In the genomic region with DNA sequence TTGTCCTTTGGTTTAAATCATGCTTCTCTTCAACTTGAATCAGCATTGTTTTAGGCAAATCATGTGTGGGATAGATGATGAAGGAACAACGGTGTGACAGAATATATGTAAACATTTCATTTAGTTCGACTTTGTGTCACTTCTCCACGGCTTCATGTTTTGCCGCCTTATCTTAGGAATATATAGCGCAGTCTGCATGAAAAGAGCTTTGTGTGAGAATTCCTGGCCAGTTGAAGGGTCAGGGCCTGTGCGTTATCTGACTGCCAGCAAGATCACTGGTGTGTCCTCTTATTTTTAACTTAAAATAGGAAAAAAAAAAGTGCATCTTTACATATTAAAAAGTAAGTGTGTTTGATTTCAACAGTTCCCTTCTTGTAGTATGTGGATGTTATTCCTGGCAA, we compare ENCODE assay signal across 10 cellular contexts.
DNase-seq lines count a peak whose midpoint lies in the region; ATAC-seq and TF ChIP-seq lines count a peak whose summit lies in the region.
"Had no signal": no experiment of that assay in that cellular context is flagged by ENCODE, and none has a peak within 500 bp of the region (broad histone marks: within the 10 kb centered on the region; RNA-seq: fewer than 3 reads in every experiment).

No MANE protein-coding gene starts in this region.

- H3K9me3 Mint-ChIP-seq in activated CD4-positive, alpha-beta T cell treated with anti-CD3 and anti-CD28 coated beads for 36 hours (ENCODE audit: low read depth) = no peaks in the 10 kb centered on the region
- peaks cover 0 to 7% (median 0%) of the 10 kb centered on the region in 8 donors for H3K9me3 Mint-ChIP-seq in CD4-positive, alpha-beta memory T cell

- TF ChIP-seq EP300 in tibial nerve (IDR thresholded peaks at IDR 0.05) = no peak

- no peaks in the 10 kb centered on the region for H3K36me3 Mint-ChIP-seq in activated CD4-positive, alpha-beta T cell treated with anti-CD3 and anti-CD28 coated beads for 36 hours (ENCODE audit: low read depth)
- no peaks in the 10 kb centered on the region for H3K36me3 Mint-ChIP-seq in CD4-positive, alpha-beta memory T cell
- H3K36me3 Mint-ChIP-seq: CD4-positive, CD25-positive, alpha-beta regulatory T cell had no signal

- peaks cover 0 to 10% (median 0%) of the 10 kb centered on the region in 4 donors for H3K9me3 ChIP-seq in tibial nerve
- no peaks in the 10 kb centered on the region for H3K9me3 ChIP-seq in CD4-positive, alpha-beta memory T cell (ENCODE audit: control insufficient read depth in 1 of 2, low read length in 2 of 2)

- H3K27me3 ChIP-seq in tibial nerve = no peaks in the 10 kb centered on the region
- H3K27me3 ChIP-seq in CD4-positive, alpha-beta memory T cell (ENCODE audit: insufficient read depth, low read length) = no peaks in the 10 kb centered on the region

- peaks cover 20% of the 10 kb centered on the region for H3K4me1 Mint-ChIP-seq in activated CD4-positive, alpha-beta T cell treated with anti-CD3 and anti-CD28 coated beads for 36 hours
- peaks cover 0 to 2% (median under 1%) of the 10 kb centered on the region in 4 donors for H3K4me1 Mint-ChIP-seq in CD4-positive, alpha-beta memory T cell

- H3K4me3 ChIP-seq in tibial nerve = peak overlapping the region; percentile 28 to 52 (median 38)
- H3K4me3 ChIP-seq in CD4-positive, alpha-beta memory T cell (ENCODE audit: low read length in 2 of 2) = no peak overlapping the region

- CTCF ChIA-PET in activated CD4-positive, alpha-beta T cell treated with anti-CD3 and anti-CD28 coated beads for 36 hours (lab: Charles Lee) = no interaction called here
- CTCF ChIA-PET in CD4-positive, alpha-beta memory T cell (lab: Charles Lee; ENCODE audit: partially characterized antibody) = no interaction called here

- peaks cover 0 to 24% (median 0%) of the 10 kb centered on the region in 4 donors for H3K4me1 ChIP-seq in tibial nerve
- no peaks in the 10 kb centered on the region for H3K4me1 ChIP-seq in CD4-positive, alpha-beta memory T cell (ENCODE audit: insufficient read depth, low read length)

- 0 to 6% methylated on average over 6 of the region's 6 CpGs for WGBS in tibial nerve, 2 donors

- DNase-seq in activated CD4-positive, alpha-beta T cell treated with anti-CD3 and anti-CD28 coated beads for 36 hours = no peak
- DNase-seq in activated CD4-positive, alpha-beta T cell treated with anti-CD3 and anti-CD28 coated beads, Interleukin-2, amount 50 U/mL, for 1 hour = no peak
- DNase-seq in astrocyte of the hippocampus (ENCODE audit: low read depth, low spot score) (peak; percentile 59), left lobe of liver (ENCODE audit: low spot score) (no peak), tibial nerve (ENCODE audit: low spot score in 2 of 2) (peak in 1 of 2 donors; percentile 33), HuH-7.5 (ENCODE audit: low spot score) (no peak)
- no peak for DNase-seq in CD4-positive, alpha-beta memory T cell
- DNase-seq: CD4-positive, CD25-positive, alpha-beta regulatory T cell; effector CD8-positive, alpha-beta T cell had no signal

- peak overlapping the region; percentile 78 for H3K27ac Mint-ChIP-seq in activated CD4-positive, alpha-beta T cell treated with anti-CD3 and anti-CD28 coated beads for 36 hours
- H3K27ac Mint-ChIP-seq in CD4-positive, alpha-beta memory T cell = no peak overlapping the region
- H3K27ac Mint-ChIP-seq: CD4-positive, CD25-positive, alpha-beta regulatory T cell had no signal

- H3K27ac ChIP-seq in tibial nerve = peak overlapping the region; percentile 73 to 91 (median 88)
- H3K27ac ChIP-seq in CD4-positive, alpha-beta memory T cell (ENCODE audit: low read depth, low read length) = no peak overlapping the region

- no peak for TF ChIP-seq POLR2A in tibial nerve (IDR thresholded peaks at IDR 0.05)

- H3K4me3 Mint-ChIP-seq in activated CD4-positive, alpha-beta T cell treated with anti-CD3 and anti-CD28 coated beads for 36 hours = peak overlapping the region; percentile 59
- no peak overlapping the region for H3K4me3 Mint-ChIP-seq in CD4-positive, alpha-beta memory T cell

- ATAC-seq in activated CD4-positive, alpha-beta T cell treated with anti-CD3 and anti-CD28 coated beads for 36 hours = no peak
- ATAC-seq in left lobe of liver = peak; percentile 53
- no peak for ATAC-seq in HG03520 (IDR thresholded peaks at IDR 0.05; ENCODE audit: unreplicated experiment)

- intact Hi-C loops in activated CD4-positive, alpha-beta T cell treated with anti-CD3 and anti-CD28 coated beads for 36 hours (cut with DNase I, micrococcal nuclease) = loop anchor here (5.0 kb wide), 3 partner anchors 112 to 1813 kb away; a partner anchor contains a TSS
- intact Hi-C loops in CD4-positive, alpha-beta memory T cell (cut with micrococcal nuclease) = no loop called here

- TF ChIP-seq CTCF in tibial nerve (IDR thresholded peaks at IDR 0.05) = no peak

- no peaks in the 10 kb centered on the region for H3K36me3 ChIP-seq in tibial nerve
- no peaks in the 10 kb centered on the region for H3K36me3 ChIP-seq in CD4-positive, alpha-beta memory T cell (ENCODE audit: insufficient read depth, low read length)

- POLR2A ChIA-PET in activated CD4-positive, alpha-beta T cell treated with anti-CD3 and anti-CD28 coated beads for 36 hours (lab: Charles Lee) = no interaction called here
- POLR2A ChIA-PET in CD4-positive, alpha-beta memory T cell (lab: Charles Lee; ENCODE audit: partially characterized antibody) = no interaction called here

- H3K27me3 Mint-ChIP-seq in activated CD4-positive, alpha-beta T cell treated with anti-CD3 and anti-CD28 coated beads for 36 hours = no peaks in the 10 kb centered on the region
- H3K27me3 Mint-ChIP-seq in CD4-positive, alpha-beta memory T cell = no peaks in the 10 kb centered on the region
- H3K27me3 Mint-ChIP-seq: CD4-positive, CD25-positive, alpha-beta regulatory T cell had no signal

Comparison
In these comparisons a context has a peak if more than half of its experiments do, and no peak if none do; other contexts are left out.
1. H3K4me3 ChIP-seq: peak in tibial nerve (4 of 4); none in CD4-positive, alpha-beta memory T cell (0 of 2).